In genomic region chr11:115249179-115249578, GRCh38 we compare ENCODE assay signal across 19 cellular contexts.
A peak's percentile ranks its signal among the peaks of the same experiment; 100 is the strongest.
DNase-seq lines count a peak whose midpoint lies in the region; ATAC-seq, FAIRE-seq and TF ChIP-seq lines count a peak whose summit lies in the region.
"Had no signal": no experiment of that assay in that cellular context is flagged by ENCODE, and none has a peak within 500 bp of the region (broad histone marks: within the 10 kb centered on the region; RNA-seq: fewer than 3 reads in every experiment).

No MANE protein-coding gene starts in this region.

- peak; percentile 58 for DNase-seq in HepG2 (ENCODE audit: low spot score)
- DNase-seq in right lobe of liver: no peak
- no peak for DNase-seq in endodermal cell
- DNase-seq in mesenchymal stem cell: no peak
- no peak for DNase-seq in type B pancreatic cell (ENCODE audit: extremely low spot score, unreplicated experiment)
- no peak for DNase-seq in psoas muscle
- DNase-seq in PC-3: no peak
- DNase-seq: AML-193; CD4-positive, alpha-beta T cell; GOT3; H7; HFFc6 had no signal

- no peak overlapping the region for H2BK5ac ChIP-seq in mesenchymal stem cell (ENCODE audit: low read depth, low read length, poor library complexity, severe bottlenecking)

- no peak overlapping the region for H3K23ac ChIP-seq in mesenchymal stem cell (ENCODE audit: low read length in 2 of 2)

- 29% methylated on average over 3 of the region's 3 CpGs for WGBS in HepG2 (ENCODE audit: low lambda C conversion rate)
- WGBS in right lobe of liver (ENCODE audit: insufficient coverage, low coverage, low lambda C conversion rate, missing lambda C conversion rate): 53% methylated on average over 3 of the region's 3 CpGs
- WGBS in endodermal cell (ENCODE audit: insufficient coverage in 1 of 2, insufficient read length in 1 of 2), 2 experiments: 65% methylated on average over 3 of the region's 3 CpGs; no CpG with 5 or more reads in 1 of the 2 experiments
- WGBS in mesenchymal stem cell: 50% methylated on average over 2 of the region's 3 CpGs
- WGBS in psoas muscle, 3 donors: 55 to 58% (median 58%) methylated on average over 3 of the region's 3 CpGs

- H3K4me1 ChIP-seq in HepG2 (ENCODE audit: insufficient read depth, low read length) (peaks cover 41% of the 10 kb centered on the region), right lobe of liver (no peaks in the 10 kb centered on the region), endodermal cell (ENCODE audit: control insufficient read depth, insufficient read depth, low read length) (peaks cover 13% of the 10 kb centered on the region), mesenchymal stem cell (ENCODE audit: control insufficient read depth, insufficient read depth, low read depth, low read length) (peaks cover 3% of the 10 kb centered on the region), psoas muscle (peaks cover 8% of the 10 kb centered on the region), PC-3 (ENCODE audit: insufficient read depth, low read length) (no peaks in the 10 kb centered on the region)
- H3K4me1 ChIP-seq: A549 had no signal

- H3K4me3 ChIP-seq in HepG2 (replicated peaks in 1 of 3; ENCODE audit: insufficient read depth in 1 of 3, low read depth in 2 of 3, low read length in 3 of 3) (no peak overlapping the region), right lobe of liver (no peak overlapping the region), endodermal cell (ENCODE audit: low read length) (no peak overlapping the region), mesenchymal stem cell (ENCODE audit: insufficient read depth in 1 of 2, low read depth in 1 of 2, low read length in 2 of 2) (no peak overlapping the region), psoas muscle (no peak overlapping the region), PC-3 (ENCODE audit: low read length) (no peak overlapping the region)
- H3K4me3 ChIP-seq: A549 had no signal

- H3K14ac ChIP-seq in mesenchymal stem cell (ENCODE audit: low read length in 2 of 2): no peak overlapping the region

- H3K36me3 ChIP-seq in HepG2 (replicated peaks in 1 of 2; ENCODE audit: control insufficient read depth in 1 of 2, insufficient read depth in 2 of 2, low read length in 2 of 2): no peaks in the 10 kb centered on the region
- H3K36me3 ChIP-seq in right lobe of liver: no peaks in the 10 kb centered on the region
- no peaks in the 10 kb centered on the region for H3K36me3 ChIP-seq in endodermal cell (ENCODE audit: control insufficient read depth, insufficient read depth, low read length)
- no peaks in the 10 kb centered on the region for H3K36me3 ChIP-seq in mesenchymal stem cell (ENCODE audit: control insufficient read depth in 1 of 2, insufficient read depth in 2 of 2, low read depth in 1 of 2, low read length in 2 of 2)
- H3K36me3 ChIP-seq in psoas muscle (ENCODE audit: insufficient read depth in 1 of 2, low read depth in 1 of 2): no peaks in the 10 kb centered on the region
- H3K36me3 ChIP-seq in PC-3 (ENCODE audit: low read depth, low read length): no peaks in the 10 kb centered on the region

- no peaks in the 10 kb centered on the region for H3F3A ChIP-seq in PC-3 (ENCODE audit: low read length, unreplicated experiment)

- no peak overlapping the region for H2BK12ac ChIP-seq in mesenchymal stem cell (ENCODE audit: low read length in 2 of 2)

- H3K4me3 Mint-ChIP-seq in endodermal cell: no peak overlapping the region
- peak overlapping the region; percentile 32 for H3K4me3 Mint-ChIP-seq in type B pancreatic cell
- H3K4me3 Mint-ChIP-seq: CD4-positive, alpha-beta T cell; HFFc6 had no signal

- TF ChIP-seq CTCF in HepG2 (CRISPR knock-in tag; IDR thresholded peaks at IDR 0.05) (no peak), right lobe of liver (IDR thresholded peaks at IDR 0.05) (no peak), endodermal cell (conservative IDR thresholded peaks at IDR 0.05) (no peak), type B pancreatic cell (conservative IDR thresholded peaks at IDR 0.05) (no peak), psoas muscle (IDR thresholded peaks at IDR 0.05) (no peak), PC-3 (conservative IDR thresholded peaks at IDR 0.05; ENCODE audit: low read depth, low read length) (no peak)

- H2AFZ ChIP-seq in HepG2 (ENCODE audit: low read length): no peak overlapping the region
- H2AFZ ChIP-seq in mesenchymal stem cell (ENCODE audit: low read depth, low read length): no peak overlapping the region
- H2AFZ ChIP-seq in PC-3 (ENCODE audit: low read length): no peak overlapping the region

- H3K9me3 ChIP-seq in HepG2 (ENCODE audit: low read length) (no peaks in the 10 kb centered on the region), right lobe of liver (no peaks in the 10 kb centered on the region), endodermal cell (ENCODE audit: control insufficient read depth, low read length) (no peaks in the 10 kb centered on the region), mesenchymal stem cell (ENCODE audit: control insufficient read depth, low read length) (no peaks in the 10 kb centered on the region), psoas muscle (no peaks in the 10 kb centered on the region), PC-3 (ENCODE audit: low read length) (peaks cover 11% of the 10 kb centered on the region; the same call in 1 of the 2 replicates)
- H3K9me3 ChIP-seq: A549 had no signal

- H3K4me2 ChIP-seq in HepG2 (ENCODE audit: low read depth, low read length): no peak overlapping the region
- no peak overlapping the region for H3K4me2 ChIP-seq in mesenchymal stem cell (ENCODE audit: low read length, poor library complexity, severe bottlenecking)
- no peak overlapping the region for H3K4me2 ChIP-seq in PC-3 (ENCODE audit: low read length)
- H3K4me2 ChIP-seq: A549 had no signal

- no TSS peak for BruUV-seq in HepG2 (replicated peaks; lab: Mats Ljungman, UMichigan)
- BruUV-seq in PC-3 (replicated peaks; lab: Mats Ljungman, UMichigan): no TSS peak

- H4K20me1 ChIP-seq in HepG2 (ENCODE audit: insufficient read depth, low read length): 0 out of 2 replicates have a peak, but pooled peaks cover 5% of the 10 kb centered on the region
- no peaks in the 10 kb centered on the region for H4K20me1 ChIP-seq in PC-3 (ENCODE audit: low read length)

- H2AK5ac ChIP-seq in mesenchymal stem cell (ENCODE audit: low read length, severe bottlenecking): peak overlapping the region; percentile 27

- POLR2A ChIA-PET in HepG2 (lab: Yijun Ruan, JAX) (no interaction called here), PC-3 (lab: Charles Lee; ENCODE audit: unreplicated experiment) (no interaction called here)

- H3K9ac ChIP-seq in HepG2 (ENCODE audit: insufficient read depth, low read depth, low read length): no peak overlapping the region
- no peak overlapping the region for H3K9ac ChIP-seq in endodermal cell (ENCODE audit: extremely low read depth, low read length, poor library complexity, severe bottlenecking)
- H3K9ac ChIP-seq in mesenchymal stem cell (ENCODE audit: low read length): no peak overlapping the region
- no peak overlapping the region for H3K9ac ChIP-seq in PC-3 (ENCODE audit: low read length)

- H3K36me3 Mint-ChIP-seq in endodermal cell (ENCODE audit: low read depth) (no peaks in the 10 kb centered on the region), type B pancreatic cell (peaks cover 12% of the 10 kb centered on the region)

- no peaks in the 10 kb centered on the region for H3K27me3 Mint-ChIP-seq in endodermal cell (ENCODE audit: insufficient read depth)
- H3K27me3 Mint-ChIP-seq in type B pancreatic cell: no peaks in the 10 kb centered on the region
- H3K27me3 Mint-ChIP-seq: CD4-positive, alpha-beta T cell had no signal

- H3K4me1 Mint-ChIP-seq in endodermal cell: peaks cover 54% of the 10 kb centered on the region
- H3K4me1 Mint-ChIP-seq in type B pancreatic cell (ENCODE audit: unreplicated experiment): peaks cover 45% of the 10 kb centered on the region

- no peak overlapping the region for H3K18ac ChIP-seq in mesenchymal stem cell (ENCODE audit: low read depth in 1 of 2, low read length in 2 of 2)

- CTCF ChIA-PET in HepG2 (lab: Yijun Ruan, JAX; ENCODE audit: low intra/inter-chr PET ratio, low total read pairs) (no interaction called here), PC-3 (lab: Charles Lee) (no interaction called here)

- intact Hi-C loops in HepG2 (cut with micrococcal nuclease; ENCODE audit: unreplicated experiment): loop anchor here (2.0 kb wide), 1 partner anchor 32 kb away; no protein-coding TSS in a partner anchor
- intact Hi-C loops in right lobe of liver (cut with DNase I): no loop called here
- intact Hi-C loops in psoas muscle (cut with DNase I): no loop called here
- intact Hi-C loops in PC-3 (cut with micrococcal nuclease): no loop called here

- ATAC-seq in HepG2 (peak; percentile 66), right lobe of liver (no peak), psoas muscle (no peak), PC-3 (no peak), GM18909 (IDR thresholded peaks at IDR 0.05; ENCODE audit: poor library complexity, unreplicated experiment) (no peak)
- ATAC-seq: A549, HCT116 had no signal

- no peak overlapping the region for H4K91ac ChIP-seq in mesenchymal stem cell (ENCODE audit: low read length)

- no peak for TF ChIP-seq POLR2A in HepG2 (IDR thresholded peaks at IDR 0.05; ENCODE audit: insufficient read depth in 1 of 2, low read depth in 2 of 2, low read length in 2 of 2)
- no peak for TF ChIP-seq POLR2A in right lobe of liver (IDR thresholded peaks at IDR 0.05)

- H4K8ac ChIP-seq in mesenchymal stem cell (ENCODE audit: low read length): no peak overlapping the region

- TF ChIP-seq RAD21 in HepG2 (CRISPR knock-in tag; IDR thresholded peaks at IDR 0.05): no peak

- H3K9me3 Mint-ChIP-seq in endodermal cell (no peaks in the 10 kb centered on the region), type B pancreatic cell (peaks cover 8% of the 10 kb centered on the region)
- H3K9me3 Mint-ChIP-seq: CD4-positive, alpha-beta T cell had no signal

- peaks cover 2% of the 10 kb centered on the region for H3K79me1 ChIP-seq in mesenchymal stem cell (replicated peaks; ENCODE audit: low read length, poor library complexity, severe bottlenecking)

- FAIRE-seq in HepG2 (lab: Jason Lieb, UNC): no peak
- FAIRE-seq: A549, G401.6, GM12891 had no signal

- H3K9me2 ChIP-seq in PC-3 (replicated peaks; ENCODE audit: low read length): no peaks in the 10 kb centered on the region

- no peak overlapping the region for H2BK15ac ChIP-seq in mesenchymal stem cell (ENCODE audit: low read depth, poor library complexity, severe bottlenecking)

- TF ChIP-seq EP300 in HepG2 (IDR thresholded peaks at IDR 0.05; ENCODE audit: low read depth in 2 of 2, low read length in 2 of 2) (peak in 1 of 2 experiments; percentile 25; a peak in 1 of 4 replicates), HepG2 (CRISPR knock-in tag; IDR thresholded peaks at IDR 0.05; ENCODE audit: borderline replicate concordance) (no peak)

- no peak overlapping the region for H3K4ac ChIP-seq in mesenchymal stem cell (ENCODE audit: low read depth in 1 of 2, low read length in 2 of 2)

- no peaks in the 10 kb centered on the region for H3K27me3 ChIP-seq in HepG2 (ENCODE audit: control insufficient read depth in 1 of 2, insufficient read depth in 2 of 2, low read length in 2 of 2)
- no peaks in the 10 kb centered on the region for H3K27me3 ChIP-seq in right lobe of liver
- H3K27me3 ChIP-seq in endodermal cell (ENCODE audit: control insufficient read depth, insufficient read depth, low read length, poor library complexity, severe bottlenecking): no peaks in the 10 kb centered on the region
- no peaks in the 10 kb centered on the region for H3K27me3 ChIP-seq in mesenchymal stem cell (ENCODE audit: control insufficient read depth in 1 of 2, insufficient read depth in 1 of 2, low read length in 2 of 2)
- H3K27me3 ChIP-seq in psoas muscle (ENCODE audit: insufficient read depth in 3 of 3, low read length in 2 of 3): no peaks in the 10 kb centered on the region
- H3K27me3 ChIP-seq in PC-3 (ENCODE audit: low read length): no peaks in the 10 kb centered on the region

- in situ Hi-C loops in HepG2 (cut with HindIII; ENCODE audit: extremely low pct_ligation_motif_present, low pct_unique_long_range_greater_than_20kb): no loop called here

- H3K27ac Mint-ChIP-seq in endodermal cell (peak overlapping the region; percentile 46), type B pancreatic cell (peak overlapping the region; percentile 86)
- H3K27ac Mint-ChIP-seq: CD4-positive, alpha-beta T cell; HFFc6 had no signal

- no peak overlapping the region for H3K27ac ChIP-seq in HepG2 (ENCODE audit: extremely low read length, insufficient read depth, low read length)
- no peak overlapping the region for H3K27ac ChIP-seq in right lobe of liver
- H3K27ac ChIP-seq in endodermal cell (ENCODE audit: low read depth, low read length): no peak overlapping the region
- no peak overlapping the region for H3K27ac ChIP-seq in mesenchymal stem cell (ENCODE audit: low read length, poor library complexity, severe bottlenecking)
- no peak overlapping the region for H3K27ac ChIP-seq in psoas muscle
- no peak overlapping the region for H3K27ac ChIP-seq in PC-3 (ENCODE audit: low read length)
- H3K27ac ChIP-seq: 22Rv1, A549, C4-2B had no signal

- H3K79me2 ChIP-seq in HepG2 (ENCODE audit: insufficient read depth, low read length): no peaks in the 10 kb centered on the region
- no peaks in the 10 kb centered on the region for H3K79me2 ChIP-seq in PC-3 (ENCODE audit: low read length)

- H2BK120ac ChIP-seq in mesenchymal stem cell (ENCODE audit: low read depth, low read length): no peak overlapping the region
